ENCODE assay signal across 19 cellular contexts in genomic region chr1:65921461-65921860, GRCh38.
"Had no signal": no experiment of that assay in that cellular context is flagged by ENCODE, and none has a peak within 500 bp of the region (broad histone marks: within the 10 kb centered on the region; RNA-seq: fewer than 3 reads in every experiment).

No MANE protein-coding gene starts in this region.

- H3K36me3 ChIP-seq: esophagus muscularis mucosa, neutrophil, right atrium auricular region, sigmoid colon, upper lobe of left lung, uterus had no signal

- H3K4me3 Mint-ChIP-seq: naive thymus-derived CD4-positive, alpha-beta T cell; nephron progenitor cell had no signal

- H3K9me3 ChIP-seq: neutrophil, right atrium auricular region, sigmoid colon, upper lobe of left lung, uterus had no signal

- H3K27me3 ChIP-seq: esophagus muscularis mucosa, foreskin keratinocyte, neutrophil, right atrium auricular region, sigmoid colon, upper lobe of left lung, uterus had no signal

- H3K36me3 Mint-ChIP-seq: naive thymus-derived CD4-positive, alpha-beta T cell had no signal

- H3K9me3 Mint-ChIP-seq: naive thymus-derived CD4-positive, alpha-beta T cell had no signal

- H3K4me1 Mint-ChIP-seq: naive thymus-derived CD4-positive, alpha-beta T cell; nephron progenitor cell had no signal

- ATAC-seq: foreskin keratinocyte; left colon; left ventricle myocardium superior; naive thymus-derived CD4-positive, alpha-beta T cell had no signal

- H3K4me1 ChIP-seq: esophagus muscularis mucosa, foreskin keratinocyte, right atrium auricular region, sigmoid colon, upper lobe of left lung, uterus had no signal

- DNase-seq: effector memory CD4-positive, alpha-beta T cell; foreskin keratinocyte; head of caudate nucleus; hippocampal formation; left colon; left ventricle myocardium superior; naive thymus-derived CD4-positive, alpha-beta T cell; nephron progenitor cell; posterior cingulate gyrus; sigmoid colon; stimulated activated CD4-positive, alpha-beta T cell treated with anti-CD3 and anti-CD28 coated beads, Interleukin-2, amount 100 ng/mL, for 48 hours; stimulated activated naive CD4-positive, alpha-beta T cell treated with Interleukin-2 at 50 U/mL for 16 hours; uterus had no signal

- H3K27ac ChIP-seq: epithelial cell of prostate, esophagus muscularis mucosa, foreskin keratinocyte, neutrophil, right atrium auricular region, skin epidermis, upper lobe of left lung, uterus had no signal

- H3K27ac Mint-ChIP-seq: naive thymus-derived CD4-positive, alpha-beta T cell; nephron progenitor cell had no signal

- H3K4me3 ChIP-seq: esophagus muscularis mucosa, right atrium auricular region, sigmoid colon, skin epidermis, upper lobe of left lung, uterus had no signal
